ENCODE assay signal across 25 cellular contexts in the genomic region with DNA sequence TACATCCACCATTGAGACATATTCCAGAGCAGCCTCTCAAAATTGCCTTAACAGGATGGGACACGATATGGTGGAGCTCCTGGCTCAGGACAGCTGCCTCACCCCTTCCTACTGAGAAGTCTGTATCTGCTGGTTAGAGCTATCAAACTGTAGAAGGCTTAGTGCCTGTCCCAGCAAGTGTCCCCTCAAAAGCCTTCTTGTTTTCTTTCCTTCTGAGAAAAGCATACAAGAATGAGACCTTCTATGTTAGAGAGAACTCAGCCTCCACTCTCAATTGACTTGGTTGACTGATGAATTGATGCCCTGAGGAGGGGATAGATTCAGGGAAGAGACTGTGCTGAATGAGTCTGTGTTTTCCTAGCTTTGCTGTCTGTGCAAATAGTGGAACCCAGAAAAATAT.
DNase-seq lines count a peak whose midpoint lies in the region; ATAC-seq lines count a peak whose summit lies in the region.
"Had no signal": no experiment of that assay in that cellular context is flagged by ENCODE, and none has a peak within 500 bp of the region (broad histone marks: within the 10 kb centered on the region; RNA-seq: fewer than 3 reads in every experiment).

No MANE protein-coding gene starts in this region.

- DNase-seq in SK-MEL-5 (ENCODE audit: low read depth, low spot score) (peak; percentile 93), foreskin melanocyte (peak; percentile 10)
- no peak for DNase-seq in stimulated activated CD4-positive, alpha-beta T cell treated with anti-CD3 and anti-CD28 coated beads, Interleukin-4, amount 100 ng/mL, for 24 hours
- DNase-seq: 8988T; ACHN; AML-193; BE2C; C1 segment of cervical spinal cord; Caco-2; Calu3; CD4-positive, alpha-beta memory T cell; CD4-positive, alpha-beta T cell; CD4-positive, CD25-positive, alpha-beta regulatory T cell; CD8-positive, alpha-beta memory T cell; CD8-positive, alpha-beta T cell; COR-L47; DMS 273 treated with DMSO at 0.1 percent for 48 hours; DMS153; DMS53; DMS79; DMS79 treated with DMSO at 0.1 percent for 48 hours; DND-41; EL had no signal

- no peak for ATAC-seq in GM18873 (IDR thresholded peaks at IDR 0.05; ENCODE audit: low FRiP score, unreplicated experiment)
- ATAC-seq: A549; CD8-positive, alpha-beta T cell had no signal

- in situ Hi-C loops in SK-MEL-5 (cut with HindIII; ENCODE audit: low pct_unique_long_range_greater_than_20kb, low sequenced_read_pairs), result no loop called here
